22 cellular contexts compared by ENCODE assay signal in the genomic region with DNA sequence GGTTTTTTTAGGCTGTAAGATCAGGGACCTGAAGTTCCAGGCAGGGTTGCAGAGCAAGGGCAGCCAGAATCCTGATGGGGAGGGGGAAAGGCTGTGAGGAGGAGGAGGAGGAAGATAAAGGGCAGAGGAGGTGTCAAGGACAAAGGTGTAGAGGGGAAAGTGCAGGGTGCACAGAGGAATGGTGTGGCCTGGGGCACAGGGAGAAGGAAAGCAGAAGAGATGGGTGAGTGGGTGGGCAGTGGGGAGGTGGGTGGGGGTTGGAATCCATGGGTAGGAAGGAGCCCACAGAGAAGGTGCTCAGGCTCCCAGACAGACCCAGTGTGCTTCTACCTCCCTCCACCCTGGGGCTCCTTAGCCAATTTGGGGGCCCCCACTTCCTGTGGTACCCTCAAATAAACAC. TPM values are rescaled to one million over a fixed set of nuclear protein-coding genes. Genes with fewer than 3 reads are reported as not detected.
DNase-seq lines count a peak whose midpoint lies in the region; ATAC-seq and TF ChIP-seq lines count a peak whose summit lies in the region.
"Had no signal": no experiment of that assay in that cellular context is flagged by ENCODE, and none has a peak within 500 bp of the region (broad histone marks: within the 10 kb centered on the region; RNA-seq: fewer than 3 reads in every experiment).

No MANE protein-coding gene starts in this region.

- H3K36me3 ChIP-seq in GM23338 (ENCODE audit: insufficient read depth) (no peaks in the 10 kb centered on the region), mammary epithelial cell (ENCODE audit: insufficient read depth, low read length) (no peaks in the 10 kb centered on the region), iPS-15b (ENCODE audit: control insufficient read depth, insufficient read depth, low read length) (no peaks in the 10 kb centered on the region)
- H3K36me3 ChIP-seq: BLaER1, MG63 had no signal

- in situ Hi-C loops in mammary epithelial cell (cut with MboI; ENCODE audit: low sequenced_read_pairs in 2 of 2), result no loop called here

- no peak overlapping the region for H3K4me3 ChIP-seq in GM23338
- H3K4me3 ChIP-seq in mammary epithelial cell (replicated peaks in 1 of 3; ENCODE audit: insufficient read depth in 1 of 3, low read depth in 2 of 3, low read length in 3 of 3), result no peak overlapping the region
- no peak overlapping the region for H3K4me3 ChIP-seq in iPS-15b (ENCODE audit: low read depth, low read length)
- H3K4me3 ChIP-seq: BLaER1, MG63, PC-9 had no signal

- H3F3A ChIP-seq in GM23338 (replicated peaks; ENCODE audit: low read depth), result no peaks in the 10 kb centered on the region

- H3K4me2 ChIP-seq in GM23338, result no peak overlapping the region
- no peak overlapping the region for H3K4me2 ChIP-seq in mammary epithelial cell (ENCODE audit: insufficient read depth, low read depth, low read length)
- H3K4me2 ChIP-seq: BLaER1 had no signal

- DNase-seq in GM23338 (ENCODE audit: low spot score) (no peak), mammary epithelial cell (no peak), NCI-H2029 treated with DMSO at 0.1 percent for 48 hours (lab: John Stamatoyannopoulos, UW) (no peak), NCI-H1048 (lab: John Stamatoyannopoulos, UW) (no peak)
- DNase-seq: CD4-positive, CD25-positive, alpha-beta regulatory T cell; DMS53; H9; HFFc6; KBM-7; MG63; NCI-H2029; NCI-H446 treated with DMSO at 0.1 percent for 48 hours; NCI-H526; NK-92 treated with Interleukin-12 subunit alpha and Interleukin-12 subunit beta, amount 100 ng/mL, for 24 hours; PC-9; RPMI8226; SHP77 treated with DMSO at 0.1 percent for 48 hours had no signal

- peak overlapping the region; percentile 51; the same call in 1 of the 2 replicates for H3K27ac Mint-ChIP-seq in GM23338
- H3K27ac Mint-ChIP-seq: CD4-positive, CD25-positive, alpha-beta regulatory T cell; HFFc6 had no signal

- H3K79me2 ChIP-seq in GM23338 (replicated peaks; ENCODE audit: insufficient read depth) (no peaks in the 10 kb centered on the region), mammary epithelial cell (ENCODE audit: insufficient read depth, low read length) (peaks cover 4% of the 10 kb centered on the region)

- ATAC-seq in GM23338 (no peak), GM18498 (IDR thresholded peaks at IDR 0.05; ENCODE audit: unreplicated experiment) (no peak), GM18517 (IDR thresholded peaks at IDR 0.05; ENCODE audit: unreplicated experiment) (no peak)

- H4K20me1 ChIP-seq in GM23338 (replicated peaks; ENCODE audit: insufficient read depth) (no peaks in the 10 kb centered on the region), mammary epithelial cell (ENCODE audit: insufficient read depth, low read length) (no peaks in the 10 kb centered on the region)
- H4K20me1 ChIP-seq: BLaER1 had no signal

- TF ChIP-seq CTCF in GM23338 (conservative IDR thresholded peaks at IDR 0.05; ENCODE audit: low read depth in 2 of 2), result no peak
- no peak for TF ChIP-seq CTCF in VCaP (conservative IDR thresholded peaks at IDR 0.05)
- no peak for TF ChIP-seq CTCF in mammary epithelial cell (conservative IDR thresholded peaks at IDR 0.05 in 1 of 2, IDR thresholded peaks at IDR 0.05 in 1 of 2; ENCODE audit: extremely low read depth in 1 of 2, insufficient read depth in 1 of 2, low read depth in 1 of 2, low read length in 2 of 2)

- no peaks in the 10 kb centered on the region for H3K9me2 ChIP-seq in GM23338 (ENCODE audit: insufficient read depth)

- H2AFZ ChIP-seq in GM23338 (no peak overlapping the region), mammary epithelial cell (ENCODE audit: low read depth, low read length) (no peak overlapping the region)
- H2AFZ ChIP-seq: PC-9 had no signal

- dilution Hi-C loops in mammary epithelial cell (cut with HindIII; ENCODE audit: low sequenced_read_pairs), result no loop called here

- H3K36me3 Mint-ChIP-seq in GM23338 (ENCODE audit: low read depth), result no peaks in the 10 kb centered on the region
- H3K36me3 Mint-ChIP-seq: CD4-positive, CD25-positive, alpha-beta regulatory T cell had no signal

- peaks cover 6% of the 10 kb centered on the region for H3K27me3 Mint-ChIP-seq in GM23338 (ENCODE audit: insufficient read depth, low read depth, poor library complexity)

- CTCF ChIA-PET in mammary epithelial cell (lab: Charles Lee; ENCODE audit: low non-redundant PET), result no interaction called here

- no peaks in the 10 kb centered on the region for H3K9me3 Mint-ChIP-seq in GM23338
- H3K9me3 Mint-ChIP-seq: CD4-positive, CD25-positive, alpha-beta regulatory T cell; H9; HFFc6 had no signal

- intact Hi-C loops in mammary epithelial cell (cut with micrococcal nuclease), result no loop called here

- H3K27ac ChIP-seq in GM23338 (ENCODE audit: low read depth) (no peak overlapping the region), VCaP (peak overlapping the region; percentile 81), mammary epithelial cell (ENCODE audit: insufficient read depth, low read depth, low read length) (peak overlapping the region; percentile 45)
- H3K27ac ChIP-seq: BLaER1, PC-9 had no signal

- peaks cover 10% of the 10 kb centered on the region; the same call in 2 of the 3 replicates for H3K4me1 Mint-ChIP-seq in GM23338
- H3K4me1 Mint-ChIP-seq: CD4-positive, CD25-positive, alpha-beta regulatory T cell had no signal

- H3K9me3 ChIP-seq in mammary epithelial cell (replicated peaks; ENCODE audit: insufficient read depth, low read length) (no peaks in the 10 kb centered on the region), iPS-15b (ENCODE audit: control insufficient read depth, insufficient read depth, low read length) (no peaks in the 10 kb centered on the region)
- H3K9me3 ChIP-seq: BLaER1, MG63 had no signal

- BruUV-seq in mammary epithelial cell (replicated peaks; lab: Mats Ljungman, UMichigan), result no TSS peak

- H3K9ac ChIP-seq in mammary epithelial cell (ENCODE audit: insufficient read depth, low read length) (no peak overlapping the region), iPS-15b (ENCODE audit: low read depth, low read length) (peak overlapping the region; percentile 24)
- H3K9ac ChIP-seq: BLaER1 had no signal

- H3K4me1 ChIP-seq in GM23338 (ENCODE audit: insufficient read depth), result no peaks in the 10 kb centered on the region
- peaks cover 52% of the 10 kb centered on the region for H3K4me1 ChIP-seq in mammary epithelial cell (ENCODE audit: insufficient read depth, low read length)
- H3K4me1 ChIP-seq in iPS-15b (ENCODE audit: control insufficient read depth, insufficient read depth, low read length), result peaks cover 6% of the 10 kb centered on the region

- no peaks in the 10 kb centered on the region for H3K27me3 ChIP-seq in GM23338 (ENCODE audit: insufficient read depth)
- H3K27me3 ChIP-seq in mammary epithelial cell (ENCODE audit: insufficient read depth, low read length), result no peaks in the 10 kb centered on the region
- no peaks in the 10 kb centered on the region for H3K27me3 ChIP-seq in iPS-15b (ENCODE audit: control insufficient read depth, insufficient read depth, low read length)
- H3K27me3 ChIP-seq: BLaER1, MG63 had no signal

- no peak overlapping the region for H3K4me3 Mint-ChIP-seq in GM23338
- H3K4me3 Mint-ChIP-seq: CD4-positive, CD25-positive, alpha-beta regulatory T cell; H9; HFFc6 had no signal

TF ChIP-seq in GM23338, 12 proteins besides CTCF, POLR2A, EP300 and RAD21 (continues in another document):
- TF ChIP-seq POLR2AphosphoS5 (IDR thresholded peaks at IDR 0.05; ENCODE audit: low read depth) (no peak), EZH2phosphoT487 (IDR thresholded peaks at IDR 0.05; ENCODE audit: unreplicated experiment) (no peak), ZNF331 (CRISPR knock-in tag; IDR thresholded peaks at IDR 0.05; ENCODE audit: low read depth) (no peak), ZNF114 (CRISPR knock-in tag; IDR thresholded peaks at IDR 0.05) (no peak)
- TF ChIP-seq, protein P1, sequence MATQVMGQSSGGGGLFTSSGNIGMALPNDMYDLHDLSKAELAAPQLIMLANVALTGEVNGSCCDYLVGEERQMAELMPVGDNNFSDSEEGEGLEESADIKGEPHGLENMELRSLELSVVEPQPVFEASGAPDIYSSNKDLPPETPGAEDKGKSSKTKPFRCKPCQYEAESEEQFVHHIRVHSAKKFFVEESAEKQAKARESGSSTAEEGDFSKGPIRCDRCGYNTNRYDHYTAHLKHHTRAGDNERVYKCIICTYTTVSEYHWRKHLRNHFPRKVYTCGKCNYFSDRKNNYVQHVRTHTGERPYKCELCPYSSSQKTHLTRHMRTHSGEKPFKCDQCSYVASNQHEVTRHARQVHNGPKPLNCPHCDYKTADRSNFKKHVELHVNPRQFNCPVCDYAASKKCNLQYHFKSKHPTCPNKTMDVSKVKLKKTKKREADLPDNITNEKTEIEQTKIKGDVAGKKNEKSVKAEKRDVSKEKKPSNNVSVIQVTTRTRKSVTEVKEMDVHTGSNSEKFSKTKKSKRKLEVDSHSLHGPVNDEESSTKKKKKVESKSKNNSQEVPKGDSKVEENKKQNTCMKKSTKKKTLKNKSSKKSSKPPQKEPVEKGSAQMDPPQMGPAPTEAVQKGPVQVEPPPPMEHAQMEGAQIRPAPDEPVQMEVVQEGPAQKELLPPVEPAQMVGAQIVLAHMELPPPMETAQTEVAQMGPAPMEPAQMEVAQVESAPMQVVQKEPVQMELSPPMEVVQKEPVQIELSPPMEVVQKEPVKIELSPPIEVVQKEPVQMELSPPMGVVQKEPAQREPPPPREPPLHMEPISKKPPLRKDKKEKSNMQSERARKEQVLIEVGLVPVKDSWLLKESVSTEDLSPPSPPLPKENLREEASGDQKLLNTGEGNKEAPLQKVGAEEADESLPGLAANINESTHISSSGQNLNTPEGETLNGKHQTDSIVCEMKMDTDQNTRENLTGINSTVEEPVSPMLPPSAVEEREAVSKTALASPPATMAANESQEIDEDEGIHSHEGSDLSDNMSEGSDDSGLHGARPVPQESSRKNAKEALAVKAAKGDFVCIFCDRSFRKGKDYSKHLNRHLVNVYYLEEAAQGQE (IDR thresholded peaks at IDR 0.05; ENCODE audit: unreplicated experiment), result no peak
- TF ChIP-seq, protein P2, sequence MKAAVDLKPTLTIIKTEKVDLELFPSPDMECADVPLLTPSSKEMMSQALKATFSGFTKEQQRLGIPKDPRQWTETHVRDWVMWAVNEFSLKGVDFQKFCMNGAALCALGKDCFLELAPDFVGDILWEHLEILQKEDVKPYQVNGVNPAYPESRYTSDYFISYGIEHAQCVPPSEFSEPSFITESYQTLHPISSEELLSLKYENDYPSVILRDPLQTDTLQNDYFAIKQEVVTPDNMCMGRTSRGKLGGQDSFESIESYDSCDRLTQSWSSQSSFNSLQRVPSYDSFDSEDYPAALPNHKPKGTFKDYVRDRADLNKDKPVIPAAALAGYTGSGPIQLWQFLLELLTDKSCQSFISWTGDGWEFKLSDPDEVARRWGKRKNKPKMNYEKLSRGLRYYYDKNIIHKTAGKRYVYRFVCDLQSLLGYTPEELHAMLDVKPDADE (IDR thresholded peaks at IDR 0.05), result no peak

RNA-seq across cellular contexts. Expression of a gene that starts 11.2 kb away (rescaled TPM):
- total RNA-seq in GM23338 (2014; rRNA removed; shearing (Covaris generic)), result 1.0 and 1.1 TPM in 2 replicates
- polyA plus RNA-seq in GM23338 (2016; fragmentation: Nextera tagmentation; extraction: Ambion mirVana), result 0.50 and 0.66 TPM in 2 replicates
- 1 to 10 TPM; 3.5 to 9.5 TPM for total RNA-seq in mammary epithelial cell
- polyA plus RNA-seq in mammary epithelial cell, result 12.1 TPM
- 4.7 TPM for polyA minus RNA-seq in mammary epithelial cell
- total RNA-seq: CD4-positive, CD25-positive, alpha-beta regulatory T cell had no signal
- polyA plus RNA-seq: CD4-positive, CD25-positive, alpha-beta regulatory T cell had no signal

RNA-seq across cellular contexts. Expression of a gene that starts 58.4 kb away (rescaled TPM):
- total RNA-seq in GM23338 (2014; rRNA removed; shearing (Covaris generic)), result 24.4 and 30.2 TPM in 2 replicates
- 26.5 and 28.0 TPM in 2 replicates for polyA plus RNA-seq in GM23338 (2016; fragmentation: Nextera tagmentation; extraction: Ambion mirVana)
- total RNA-seq in mammary epithelial cell, result 10 to 100 TPM; 60.2 to 63.8 TPM
- 63.0 TPM for polyA plus RNA-seq in mammary epithelial cell
- 65.7 TPM for polyA minus RNA-seq in mammary epithelial cell
